In genomic region chr7:5646846-5647245, GRCh38 we compare ENCODE assay signal across 14 cellular contexts. TPM values are rescaled to one million over a fixed set of nuclear protein-coding genes. Genes with fewer than 3 reads are reported as not detected.
DNase-seq lines count a peak whose midpoint lies in the region; ATAC-seq, FAIRE-seq and TF ChIP-seq lines count a peak whose summit lies in the region.
"Had no signal": no experiment of that assay in that cellular context is flagged by ENCODE, and none has a peak within 500 bp of the region (broad histone marks: within the 10 kb centered on the region; RNA-seq: fewer than 3 reads in every experiment).

No MANE protein-coding gene starts in this region.

- H3K4me3 ChIP-seq in fibroblast of pulmonary artery (replicated peaks; ENCODE audit: low read depth, low read length): no peak overlapping the region
- H3K4me3 ChIP-seq: heart left ventricle, left ventricle myocardium inferior, skin epidermis had no signal

- FAIRE-seq in GM12891 (lab: Jason Lieb, UNC): no peak

- no peak for TF ChIP-seq CTCF in fibroblast of pulmonary artery (IDR thresholded peaks at IDR 0.05; ENCODE audit: low read length, missing control alignments)

- peak; percentile 85 for DNase-seq in HPDE6-E6E7 (ENCODE audit: extremely low spot score)
- DNase-seq in T1000 (lab: John Stamatoyannopoulos, UW): peak; percentile 38
- DNase-seq in fibroblast of pulmonary artery (ENCODE audit: low read depth): peak; percentile 83
- DNase-seq in sciatic nerve (ENCODE audit: low spot score): no peak
- DNase-seq in GM12891 (ENCODE audit: insufficient read length, low spot score): no peak
- DNase-seq in mucosa of gallbladder (ENCODE audit: low spot score): no peak
- DNase-seq: left ventricle myocardium inferior, NCI-H1417 treated with DMSO at 0.1 percent for 48 hours, NCI-H774, Right ventricle myocardium superior had no signal

- ATAC-seq in sciatic nerve (peak; percentile 61), HG02870 (IDR thresholded peaks at IDR 0.05; ENCODE audit: unreplicated experiment) (no peak), HG03432 (IDR thresholded peaks at IDR 0.05; ENCODE audit: unreplicated experiment) (no peak)

- intact Hi-C loops in sciatic nerve (cut with DNase I): no loop called here

- TF ChIP-seq POLR2A in GM12891 (IDR thresholded peaks at IDR 0.05; ENCODE audit: low read depth, low read length): no peak

TF ChIP-seq in GM12891, 5 proteins besides CTCF, POLR2A, EP300 and RAD21:
- TF ChIP-seq TAF1 (IDR thresholded peaks at IDR 0.05; ENCODE audit: low read depth, low read length): no peak
- TF ChIP-seq POU2F2 (IDR thresholded peaks at IDR 0.05; ENCODE audit: low read depth, low read length): no peak
- TF ChIP-seq PAX5 (IDR thresholded peaks at IDR 0.05; ENCODE audit: insufficient read depth, low read length, severe bottlenecking): no peak
- no peak for TF ChIP-seq POLR2AphosphoS5 (IDR thresholded peaks at IDR 0.05; ENCODE audit: low read depth, low read length)
- no peak for TF ChIP-seq SPI1 (IDR thresholded peaks at IDR 0.05; ENCODE audit: low read depth, low read length)

RNA-seq across cellular contexts. Expression of gene FSCN1, which starts 54.2 kb away (rescaled TPM):
- 118 TPM for total RNA-seq in sciatic nerve
- 198 TPM for polyA plus RNA-seq in GM12891 (2012; ENCODE audit: low read depth, missing spikeins)
- total RNA-seq in mucosa of gallbladder: 38.6 TPM

Comparison
In these comparisons a context has a peak if more than half of its experiments do, and no peak if none do; other contexts are left out.
1. DNase-seq: peak in HPDE6-E6E7 (single experiment), T1000 (single experiment) and fibroblast of pulmonary artery (single experiment); none in sciatic nerve (single experiment), GM12891 (single experiment) and mucosa of gallbladder (single experiment).